ENCODE assay signal across 19 cellular contexts in the genomic region with DNA sequence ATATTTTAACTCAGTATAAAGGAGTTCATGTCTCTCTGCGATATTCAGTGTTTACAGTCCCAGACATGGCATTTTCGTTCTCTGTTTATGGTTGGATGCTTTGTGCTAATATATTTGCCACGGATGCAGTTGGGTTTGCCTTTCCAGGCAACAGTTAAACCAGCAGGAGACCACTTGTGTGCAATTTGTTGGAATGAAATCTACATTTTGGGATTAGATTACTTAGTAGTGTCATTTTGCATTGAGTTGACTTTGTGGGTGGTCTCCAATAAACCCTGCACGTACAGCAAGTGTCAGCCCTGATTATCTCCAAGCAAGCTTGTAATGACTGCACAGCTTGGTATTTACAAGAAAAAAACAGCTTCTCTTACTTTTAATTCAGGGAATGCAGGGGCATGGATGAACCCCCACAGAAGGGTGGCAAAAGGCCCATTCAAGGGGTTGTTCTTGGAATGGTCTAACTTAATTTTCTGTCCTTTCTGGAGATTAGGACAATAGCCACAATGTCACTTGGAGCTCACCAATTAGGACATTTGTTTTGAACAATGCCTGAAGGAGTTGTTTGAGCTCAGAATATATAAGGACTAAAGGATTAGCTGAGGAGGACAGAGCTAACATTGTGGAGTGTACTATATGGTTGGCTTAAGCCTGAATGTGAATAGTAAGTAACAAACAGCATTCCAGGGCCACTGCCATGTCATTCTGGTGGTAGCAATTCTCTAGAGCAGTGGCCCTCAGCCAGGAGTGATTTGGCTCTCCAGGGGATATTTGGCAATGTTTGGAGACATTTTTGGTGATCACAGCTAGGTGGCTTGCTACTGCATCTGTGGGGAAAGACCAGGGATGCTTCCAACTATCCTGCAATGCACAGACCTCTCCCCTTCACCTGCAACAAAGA.
A peak's percentile ranks its signal among the peaks of the same experiment; 100 is the strongest.
DNase-seq lines count a peak whose midpoint lies in the region; ATAC-seq and TF ChIP-seq lines count a peak whose summit lies in the region.
"Had no signal": no experiment of that assay in that cellular context is flagged by ENCODE, and none has a peak within 500 bp of the region (broad histone marks: within the 10 kb centered on the region; RNA-seq: fewer than 3 reads in every experiment).

No MANE protein-coding gene starts in this region.

- H2AK5ac ChIP-seq in neuronal stem cell (ENCODE audit: low read depth, low read length) = no peak overlapping the region

- no peak overlapping the region for H3K18ac ChIP-seq in neuronal stem cell (ENCODE audit: low read length)

- ATAC-seq in HCT116 (0 out of 2 replicates have a peak, but pooled peaks have one; percentile 20), GM21381 (IDR thresholded peaks at IDR 0.05; ENCODE audit: unreplicated experiment) (no peak)
- ATAC-seq: HepG2 had no signal

- H2BK15ac ChIP-seq in neuronal stem cell (ENCODE audit: low read length) = no peak overlapping the region

- H3K27me3 ChIP-seq in HCT116 (ENCODE audit: insufficient read depth, low read length) (no peaks in the 10 kb centered on the region), neuronal stem cell (ENCODE audit: control insufficient read depth in 3 of 3, insufficient read depth in 3 of 3, low read depth in 1 of 3, low read length in 3 of 3) (no peaks in the 10 kb centered on the region), stomach (peaks cover 0 to 20% (median 0%) of the 10 kb centered on the region in 3 donors), mammary epithelial cell (ENCODE audit: insufficient read depth, low read length) (no peaks in the 10 kb centered on the region)
- H3K27me3 ChIP-seq: BLaER1 treated with 17β-estradiol and CSF1 and Interleukin-3, amounts not matched to agents 10 nM and 100 nM had no signal

- RAD21 ChIA-PET in HCT116 (lab: Charles Lee; ENCODE audit: low non-redundant PET in 1 of 2, low total read pairs in 2 of 2, uncharacterized antibody in 2 of 2, unreplicated experiment in 2 of 2) = no interaction called here

- dilution Hi-C loops in mammary epithelial cell (cut with HindIII; ENCODE audit: low sequenced_read_pairs) = no loop called here

- TF ChIP-seq POLR2A in HCT116 (IDR thresholded peaks at IDR 0.05; ENCODE audit: borderline replicate concordance, extremely low read depth, insufficient read depth, insufficient read length) (no peak), stomach (IDR thresholded peaks at IDR 0.05) (no peak)

- H3K9ac ChIP-seq in HCT116 (ENCODE audit: low read length) = no peak overlapping the region
- H3K9ac ChIP-seq in neuronal stem cell (ENCODE audit: low read depth, low read length, poor library complexity) = no peak overlapping the region
- H3K9ac ChIP-seq in mammary epithelial cell (ENCODE audit: insufficient read depth, low read length) = no peak overlapping the region
- H3K9ac ChIP-seq: BLaER1 treated with 17β-estradiol and CSF1 and Interleukin-3, amounts not matched to agents 10 nM and 100 nM had no signal

- WGBS in neuronal stem cell (ENCODE audit: extremely low coverage in 2 of 2, insufficient read length in 2 of 2, insufficient replicate concordance in 1 of 2), 2 donors = no CpG with 5 or more reads among the region's 4 CpGs
- 54 to 63% (median 57%) methylated on average over 4 of the region's 4 CpGs for WGBS in stomach, 5 donors
- WGBS in mammary epithelial cell (ENCODE audit: low coverage, missing lambda C conversion rate) = 78% methylated on average over 4 of the region's 4 CpGs

- BruUV-seq in HCT116 (replicated peaks; lab: Mats Ljungman, UMichigan) (no TSS peak), mammary epithelial cell (replicated peaks; lab: Mats Ljungman, UMichigan) (no TSS peak)

- POLR2A ChIA-PET in HCT116 (lab: Charles Lee) = no interaction called here

- no peak overlapping the region for H4K8ac ChIP-seq in neuronal stem cell (ENCODE audit: low read depth, low read length)

- H3K27ac ChIP-seq in HCT116 (ENCODE audit: low read depth, low read length) (no peak overlapping the region), neuronal stem cell (replicated peaks; ENCODE audit: low read length) (peak overlapping the region; percentile 55), stomach (no peak overlapping the region), mammary epithelial cell (ENCODE audit: insufficient read depth, low read depth, low read length) (no peak overlapping the region)
- H3K27ac ChIP-seq: BLaER1 treated with 17β-estradiol and CSF1 and Interleukin-3, amounts not matched to agents 10 nM and 100 nM had no signal

- no peak for TF ChIP-seq RAD21 in HCT116 (IDR thresholded peaks at IDR 0.05; ENCODE audit: low read depth)

- H3K79me1 ChIP-seq in neuronal stem cell (ENCODE audit: low read depth, low read length) = no peaks in the 10 kb centered on the region

- no peak overlapping the region for H2BK120ac ChIP-seq in neuronal stem cell (ENCODE audit: low read depth, low read length)

- H3K4ac ChIP-seq in neuronal stem cell (ENCODE audit: low read length) = no peak overlapping the region

- intact Hi-C loops in HCT116 (cut with micrococcal nuclease) (no loop called here), stomach (cut with DNase I; ENCODE audit: low total_unique reads) (no loop called here), mammary epithelial cell (cut with micrococcal nuclease) (no loop called here)

- H4K20me1 ChIP-seq in HCT116 (ENCODE audit: insufficient read depth) (no peaks in the 10 kb centered on the region), mammary epithelial cell (ENCODE audit: insufficient read depth, low read length) (no peaks in the 10 kb centered on the region)
- H4K20me1 ChIP-seq: BLaER1 treated with 17β-estradiol and CSF1 and Interleukin-3, amounts not matched to agents 10 nM and 100 nM had no signal

- peak; percentile 17 for DNase-seq in DMS79 (lab: John Stamatoyannopoulos, UW)
- no peak for DNase-seq in HCT116 (ENCODE audit: low read depth, low spot score)
- DNase-seq in NCI-H748 treated with DMSO at 0.1 percent for 48 hours (lab: John Stamatoyannopoulos, UW) = peak; percentile 74
- DNase-seq in neuronal stem cell (ENCODE audit: low spot score) = peak; percentile 32
- DNase-seq in stomach = no peak
- no peak for DNase-seq in mammary epithelial cell
- DNase-seq: CD8-positive, alpha-beta memory T cell; KG1; NCI-H1105 treated with DMSO at 0.1 percent for 48 hours; NCI-H187; NCI-H2107; NCI-H446 treated with DMSO at 0.1 percent for 48 hours; NCI-H774; SHP77; T-helper 1 cell had no signal

- H3K79me2 ChIP-seq in HCT116 (ENCODE audit: insufficient read depth, low read length) (peaks cover 53% of the 10 kb centered on the region), mammary epithelial cell (ENCODE audit: insufficient read depth, low read length) (no peaks in the 10 kb centered on the region)

- H3K9me2 ChIP-seq in HCT116 (ENCODE audit: insufficient read depth) = no peaks in the 10 kb centered on the region

- no peak overlapping the region for H3K14ac ChIP-seq in neuronal stem cell (ENCODE audit: low read length)

- H3K4me3 ChIP-seq in HCT116 (replicated peaks in 1 of 2; ENCODE audit: low read depth in 1 of 2, low read length in 2 of 2) = no peak overlapping the region
- H3K4me3 ChIP-seq in neuronal stem cell (ENCODE audit: low read length in 2 of 2) = no peak overlapping the region
- H3K4me3 ChIP-seq in stomach = no peak overlapping the region
- no peak overlapping the region for H3K4me3 ChIP-seq in mammary epithelial cell (replicated peaks in 1 of 3; ENCODE audit: insufficient read depth in 1 of 3, low read depth in 2 of 3, low read length in 3 of 3)
- H3K4me3 ChIP-seq: BLaER1 treated with 17β-estradiol and CSF1 and Interleukin-3, amounts not matched to agents 10 nM and 100 nM; HAP-1 had no signal

- H3K4me2 ChIP-seq in HCT116 (ENCODE audit: low read length) (no peak overlapping the region), neuronal stem cell (ENCODE audit: insufficient read depth, low read length, poor library complexity, severe bottlenecking) (no peak overlapping the region), mammary epithelial cell (ENCODE audit: insufficient read depth, low read depth, low read length) (no peak overlapping the region)
- H3K4me2 ChIP-seq: BLaER1 treated with 17β-estradiol and CSF1 and Interleukin-3, amounts not matched to agents 10 nM and 100 nM had no signal

- no peak overlapping the region for H3K23ac ChIP-seq in neuronal stem cell (ENCODE audit: low read depth, low read length, poor library complexity)

- no peak overlapping the region for H4K91ac ChIP-seq in neuronal stem cell (ENCODE audit: low read depth, low read length, poor library complexity)

- H3K36me3 ChIP-seq in HCT116 (ENCODE audit: control insufficient read depth in 1 of 2, insufficient read depth in 2 of 2, low read length in 2 of 2) (peaks cover 25 to 49% of the 10 kb centered on the region in 2 experiments), neuronal stem cell (replicated peaks in 1 of 2; ENCODE audit: control insufficient read depth in 2 of 2, insufficient read depth in 2 of 2, low read length in 2 of 2) (no peaks in the 10 kb centered on the region), stomach (no peaks in the 10 kb centered on the region), mammary epithelial cell (ENCODE audit: insufficient read depth, low read length) (no peaks in the 10 kb centered on the region)
- H3K36me3 ChIP-seq: BLaER1 treated with 17β-estradiol and CSF1 and Interleukin-3, amounts not matched to agents 10 nM and 100 nM; HAP-1 had no signal

- no peak for TF ChIP-seq CTCF in HCT116 (IDR thresholded peaks at IDR 0.05 in 2 of 3, conservative IDR thresholded peaks at IDR 0.05 in 1 of 3; ENCODE audit: borderline replicate concordance in 1 of 3, insufficient read depth in 1 of 3, low read depth in 2 of 3, low read length in 2 of 3)
- no peak for TF ChIP-seq CTCF in stomach (IDR thresholded peaks at IDR 0.05)
- TF ChIP-seq CTCF in mammary epithelial cell (conservative IDR thresholded peaks at IDR 0.05 in 1 of 2, IDR thresholded peaks at IDR 0.05 in 1 of 2; ENCODE audit: extremely low read depth in 1 of 2, insufficient read depth in 1 of 2, low read depth in 1 of 2, low read length in 2 of 2) = no peak

- no peaks in the 10 kb centered on the region for H3K9me3 ChIP-seq in HCT116 (ENCODE audit: control insufficient read depth in 1 of 2, insufficient read depth in 1 of 2, low read depth in 1 of 2, low read length in 2 of 2)
- peaks cover 0 to 3% of the 10 kb centered on the region in 2 donors for H3K9me3 ChIP-seq in neuronal stem cell (replicated peaks in 1 of 2; ENCODE audit: control insufficient read depth in 2 of 2, insufficient read depth in 1 of 2, low read depth in 1 of 2, low read length in 2 of 2)
- peaks cover 0 to 8% (median 0%) of the 10 kb centered on the region in 4 donors for H3K9me3 ChIP-seq in stomach
- no peaks in the 10 kb centered on the region for H3K9me3 ChIP-seq in mammary epithelial cell (replicated peaks; ENCODE audit: insufficient read depth, low read length)

- no peak for TF ChIP-seq EP300 in stomach (IDR thresholded peaks at IDR 0.05)

- H2BK12ac ChIP-seq in neuronal stem cell (ENCODE audit: low read length) = no peak overlapping the region

- H3K4me1 ChIP-seq in HCT116 (ENCODE audit: control insufficient read depth in 1 of 2, insufficient read depth in 2 of 2, low read length in 2 of 2) (no peaks in the 10 kb centered on the region), neuronal stem cell (ENCODE audit: control insufficient read depth in 2 of 2, insufficient read depth in 1 of 2, low read depth in 1 of 2, low read length in 2 of 2) (peaks cover 0 to 13% of the 10 kb centered on the region in 2 donors), stomach (no peaks in the 10 kb centered on the region), mammary epithelial cell (ENCODE audit: insufficient read depth, low read length) (no peaks in the 10 kb centered on the region)
- H3K4me1 ChIP-seq: BLaER1 treated with 17β-estradiol and CSF1 and Interleukin-3, amounts not matched to agents 10 nM and 100 nM; HAP-1 had no signal

- in situ Hi-C loops in mammary epithelial cell (cut with MboI; ENCODE audit: low sequenced_read_pairs in 2 of 2) = loop anchor here (10.0 to 25.0 kb wide), 4 partner anchors 86 to 1813 kb away; partner anchors contain the start of gene EPHA4 (in 1 of the 2)

- no peak overlapping the region for H2AFZ ChIP-seq in HCT116 (ENCODE audit: low read depth, low read length, poor library complexity, severe bottlenecking)
- no peak overlapping the region for H2AFZ ChIP-seq in neuronal stem cell (ENCODE audit: low read length)
- no peak overlapping the region for H2AFZ ChIP-seq in mammary epithelial cell (ENCODE audit: low read depth, low read length)

- no peak overlapping the region for H2BK5ac ChIP-seq in neuronal stem cell (ENCODE audit: low read length)

- CTCF ChIA-PET in HCT116 (lab: Charles Lee) (interaction anchor here (1.0 kb wide), 1 partner anchor 11 kb away, joined by 3 read pairs; no protein-coding TSS in a partner anchor), mammary epithelial cell (lab: Charles Lee; ENCODE audit: low non-redundant PET) (no interaction called here)

Comparison
In these comparisons a context has a peak if more than half of its experiments do, and no peak if none do; other contexts are left out.
1. DNase-seq: peak in DMS79 (single experiment), NCI-H748 treated with DMSO at 0.1 percent for 48 hours (single experiment) and neuronal stem cell (single experiment); none in HCT116 (single experiment), stomach (single experiment) and mammary epithelial cell (single experiment).